8 cellular contexts compared by ENCODE assay signal in the genomic region with DNA sequence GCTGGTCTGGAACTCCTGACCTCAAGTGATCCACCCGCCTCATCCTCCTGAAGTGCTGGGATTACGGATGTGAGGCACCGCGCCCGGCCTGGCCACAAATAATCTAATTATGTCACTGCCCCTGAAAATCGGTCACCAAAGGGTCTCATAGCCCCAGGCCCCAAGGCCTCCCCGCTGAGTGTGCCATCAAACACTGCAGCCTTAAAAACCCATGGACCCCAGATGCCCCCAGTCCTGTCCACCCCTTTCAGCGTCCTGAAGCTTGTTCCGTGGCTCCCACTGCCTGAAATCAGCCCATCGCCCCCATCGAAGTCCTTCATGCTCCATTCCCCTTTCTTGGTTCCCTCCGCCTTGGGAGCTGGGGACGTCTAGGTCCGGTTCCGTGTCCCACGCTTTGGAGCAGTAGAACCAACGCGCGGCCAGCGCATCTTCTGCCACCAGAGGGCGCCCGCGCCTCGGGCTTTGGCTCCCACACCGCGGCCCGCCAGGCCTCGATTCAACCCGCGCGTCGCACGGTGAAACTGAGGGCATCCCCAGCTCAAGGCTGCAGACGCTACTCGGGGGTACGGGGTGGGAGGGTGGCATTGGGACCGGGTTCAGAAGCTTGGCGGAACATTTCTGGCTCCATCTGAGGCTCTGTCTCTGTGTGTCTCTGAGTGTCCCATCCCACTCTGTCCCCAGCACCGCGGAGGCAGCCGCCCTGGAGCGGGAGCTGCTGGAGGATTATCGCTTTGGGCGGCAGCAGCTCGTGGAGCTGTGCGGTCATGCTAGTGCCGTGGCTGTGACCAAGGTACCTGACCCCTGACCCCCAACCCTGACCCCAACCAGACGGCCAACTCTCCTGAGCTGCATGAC. TPM values are rescaled to one million over a fixed set of nuclear protein-coding genes. Genes with fewer than 3 reads are reported as not detected.
DNase-seq lines count a peak whose midpoint lies in the region; ATAC-seq and TF ChIP-seq lines count a peak whose summit lies in the region.

No MANE protein-coding gene starts in this region.

- H3K4me3 Mint-ChIP-seq in CD8-positive, alpha-beta T cell: no peak overlapping the region
- no peak overlapping the region for H3K4me3 Mint-ChIP-seq in activated T-cell treated with anti-CD3 and anti-CD28 coated beads, Interleukin-2, amount 50 U/mL, for 24 hours

- peak; percentile 96 for TF ChIP-seq CTCF in CD8-positive, alpha-beta T cell (IDR thresholded peaks at IDR 0.05)
- peak; percentile 93 for TF ChIP-seq CTCF in OCI-LY7 (conservative IDR thresholded peaks at IDR 0.05; ENCODE audit: low read length)
- TF ChIP-seq CTCF in neural cell (IDR thresholded peaks at IDR 0.05; ENCODE audit: poor library complexity, severe bottlenecking): peak; percentile 92

- no peak overlapping the region for H3K27ac ChIP-seq in CD8-positive, alpha-beta T cell (ENCODE audit: low read depth, low read length)
- no peak overlapping the region for H3K27ac ChIP-seq in OCI-LY7 (ENCODE audit: low read depth, low read length, poor library complexity, severe bottlenecking)
- no peak overlapping the region for H3K27ac ChIP-seq in neural cell (ENCODE audit: low read length)

- H3K27ac Mint-ChIP-seq in CD8-positive, alpha-beta T cell: no peak overlapping the region
- peak overlapping the region; percentile 79 for H3K27ac Mint-ChIP-seq in activated T-cell treated with anti-CD3 and anti-CD28 coated beads, Interleukin-2, amount 50 U/mL, for 24 hours

- no peaks in the 10 kb centered on the region for H3K9me3 ChIP-seq in CD8-positive, alpha-beta T cell (ENCODE audit: low read length)
- H3K9me3 ChIP-seq in OCI-LY7 (ENCODE audit: low read length) (no peaks in the 10 kb centered on the region), neural cell (ENCODE audit: low read length) (no peaks in the 10 kb centered on the region)

- peaks cover 12% of the 10 kb centered on the region for H3K4me1 Mint-ChIP-seq in CD8-positive, alpha-beta T cell (ENCODE audit: low read depth)
- H3K4me1 Mint-ChIP-seq in activated T-cell treated with anti-CD3 and anti-CD28 coated beads, Interleukin-2, amount 50 U/mL, for 24 hours (ENCODE audit: low read depth): peaks cover 7% of the 10 kb centered on the region

- ATAC-seq in CD8-positive, alpha-beta T cell: peak; percentile 83
- ATAC-seq in HG02678 (IDR thresholded peaks at IDR 0.05; ENCODE audit: unreplicated experiment): peak; percentile 47
- ATAC-seq in HG03469 (IDR thresholded peaks at IDR 0.05; ENCODE audit: unreplicated experiment): no peak

- H2AFZ ChIP-seq in OCI-LY7 (ENCODE audit: low read length) (no peak overlapping the region), neural cell (ENCODE audit: low read depth, low read length) (no peak overlapping the region)

- intact Hi-C loops in CD8-positive, alpha-beta T cell (cut with DNase I, micrococcal nuclease): loop anchor here (1.0 to 10.0 kb wide), 8 partner anchors 21 to 427 kb away; partner anchors contain the start of genes ZNF14 (in 2 of the 2) and ATP13A1 (in 1 of the 2)
- intact Hi-C loops in OCI-LY7 (cut with micrococcal nuclease; ENCODE audit: unreplicated experiment): loop anchor here (1.0 to 10.0 kb wide), 3 partner anchors 111 to 427 kb away; partner anchors contain the start of gene GMIP

- H4K20me1 ChIP-seq in OCI-LY7 (ENCODE audit: insufficient read depth, low read length) (no peaks in the 10 kb centered on the region), neural cell (ENCODE audit: insufficient read depth) (no peaks in the 10 kb centered on the region)

- CTCF ChIA-PET in CD8-positive, alpha-beta T cell (lab: Charles Lee): interaction anchor here (0.6 to 6.0 kb wide), 51 partner anchors 9 to 1673 kb away, joined by 3 to 93 read pairs (median 5); partner anchors contain the start of genes ATP13A1, GATAD2A, GMIP and LPAR2
- CTCF ChIA-PET in OCI-LY7 (lab: Charles Lee; ENCODE audit: unreplicated experiment): interaction anchor here (0.6 kb wide), 1 partner anchor 32 kb away, joined by 3 read pairs; no protein-coding TSS in a partner anchor

- POLR2A ChIA-PET in CD8-positive, alpha-beta T cell (lab: Charles Lee): interaction anchor here (0.7 to 1.5 kb wide), 7 partner anchors 9 to 334 kb away, joined by 3 to 7 read pairs (median 5); partner anchors contain the start of genes ATP13A1, GMIP and ZNF253
- POLR2A ChIA-PET in OCI-LY7 (lab: Charles Lee): interaction anchor here (0.6 to 0.7 kb wide), 3 partner anchors 8 to 183 kb away, joined by 3 to 6 read pairs (median 5); no protein-coding TSS in a partner anchor

- H3F3A ChIP-seq in neural cell (ENCODE audit: insufficient read depth, low read length, poor library complexity, severe bottlenecking): no peaks in the 10 kb centered on the region

- H3K4me2 ChIP-seq in OCI-LY7 (ENCODE audit: low read length) (no peak overlapping the region), neural cell (ENCODE audit: low read length) (no peak overlapping the region)

- H3K79me2 ChIP-seq in OCI-LY7 (ENCODE audit: insufficient read depth, low read depth, low read length) (no peaks in the 10 kb centered on the region), neural cell (replicated peaks; ENCODE audit: insufficient read depth, low read length) (no peaks in the 10 kb centered on the region)

- H3K9me2 ChIP-seq in OCI-LY7 (ENCODE audit: insufficient read depth, low read length) (no peaks in the 10 kb centered on the region), neural cell (ENCODE audit: insufficient read depth, low read length) (no peaks in the 10 kb centered on the region)

- H3K4me3 ChIP-seq in CD8-positive, alpha-beta T cell (ENCODE audit: low read depth, low read length): no peak overlapping the region
- no peak overlapping the region for H3K4me3 ChIP-seq in OCI-LY7 (ENCODE audit: low read depth, low read length, poor library complexity, severe bottlenecking)
- no peak overlapping the region for H3K4me3 ChIP-seq in neural cell (ENCODE audit: low read length)

- TF ChIP-seq EP300 in neural cell (conservative IDR thresholded peaks at IDR 0.05; ENCODE audit: poor library complexity, severe bottlenecking): no peak

- BruUV-seq in OCI-LY7 (replicated peaks; lab: Mats Ljungman, UMichigan): TSS peak; percentile 33

- TF ChIP-seq RAD21 in neural cell (conservative IDR thresholded peaks at IDR 0.05): peak; percentile 91

- no peaks in the 10 kb centered on the region for H3K27me3 ChIP-seq in CD8-positive, alpha-beta T cell (ENCODE audit: insufficient read depth, low read length)
- no peaks in the 10 kb centered on the region for H3K27me3 ChIP-seq in neural cell (ENCODE audit: insufficient read depth, low read depth, low read length)

- no peaks in the 10 kb centered on the region for H3K27me3 Mint-ChIP-seq in CD8-positive, alpha-beta T cell (ENCODE audit: low read depth)
- no peaks in the 10 kb centered on the region for H3K27me3 Mint-ChIP-seq in activated T-cell treated with anti-CD3 and anti-CD28 coated beads, Interleukin-2, amount 50 U/mL, for 24 hours

- peaks cover 9% of the 10 kb centered on the region for H3K4me1 ChIP-seq in CD8-positive, alpha-beta T cell (ENCODE audit: insufficient read depth, low read length)
- peaks cover 4% of the 10 kb centered on the region for H3K4me1 ChIP-seq in OCI-LY7 (ENCODE audit: insufficient read depth, low read length, poor library complexity, severe bottlenecking)

- no peaks in the 10 kb centered on the region for H3K9me3 Mint-ChIP-seq in CD8-positive, alpha-beta T cell
- H3K9me3 Mint-ChIP-seq in activated T-cell treated with anti-CD3 and anti-CD28 coated beads, Interleukin-2, amount 50 U/mL, for 24 hours: no peaks in the 10 kb centered on the region

- peak; percentile 70 to 95 (median 85) for DNase-seq in CD8-positive, alpha-beta T cell
- DNase-seq in OCI-LY7 (ENCODE audit: low spot score): peak; percentile 76
- peak; percentile 92 for DNase-seq in activated T-cell treated with anti-CD3 and anti-CD28 coated beads, Interleukin-2, amount 50 U/mL, for 24 hours
- DNase-seq in fibroblast of gingiva (ENCODE audit: low read depth): peak; percentile 45
- peak; percentile 54 to 89 (median 78) for DNase-seq in stimulated activated naive CD4-positive, alpha-beta T cell (lab: John Stamatoyannopoulos, UW)

- no peaks in the 10 kb centered on the region for H3K36me3 ChIP-seq in CD8-positive, alpha-beta T cell (ENCODE audit: insufficient read depth, low read length)
- peaks cover 41% of the 10 kb centered on the region for H3K36me3 ChIP-seq in OCI-LY7 (ENCODE audit: insufficient read depth, low read length)
- H3K36me3 ChIP-seq in neural cell (ENCODE audit: insufficient read depth, low read length): no peaks in the 10 kb centered on the region

- peaks cover 19% of the 10 kb centered on the region for H3K36me3 Mint-ChIP-seq in CD8-positive, alpha-beta T cell
- H3K36me3 Mint-ChIP-seq in activated T-cell treated with anti-CD3 and anti-CD28 coated beads, Interleukin-2, amount 50 U/mL, for 24 hours (ENCODE audit: low read depth): peaks cover 40% of the 10 kb centered on the region

- H3K9ac ChIP-seq in neural cell (ENCODE audit: low read length): no peak overlapping the region

TF ChIP-seq in neural cell, 6 proteins besides CTCF, POLR2A, EP300 and RAD21:
- TF ChIP-seq SMC3 (conservative IDR thresholded peaks at IDR 0.05; ENCODE audit: poor library complexity) (peak; percentile 92), POLR2AphosphoS5 (IDR thresholded peaks at IDR 0.05) (no peak), MXI1 (conservative IDR thresholded peaks at IDR 0.05; ENCODE audit: poor library complexity, severe bottlenecking) (peak; percentile 28)

RNA-seq across cellular contexts. Expression of gene YJEFN3, which starts 3.5 kb away (rescaled TPM):
- 1 to 10 TPM; 3.4 to 4.3 TPM for total RNA-seq in CD8-positive, alpha-beta T cell
- total RNA-seq in OCI-LY7 (2014; rRNA removed; shearing (Covaris generic)): 5.4 and 6.9 TPM in 2 replicates
- 35.3 and 35.8 TPM in 2 replicates for total RNA-seq in OCI-LY7 (2022)
- 26.9 and 28.1 TPM in 2 replicates for polyA plus RNA-seq in neural cell
- polyA minus RNA-seq in neural cell: 3.4 and 4.6 TPM in 2 replicates

RNA-seq across cellular contexts. Expression of gene CILP2, which starts 5.9 kb away (rescaled TPM):
- under 1 TPM; 0.71 to 0.81 TPM for total RNA-seq in CD8-positive, alpha-beta T cell
- total RNA-seq in OCI-LY7 (2014; rRNA removed; shearing (Covaris generic)): 0.19 TPM in 1 of 2 replicates, not detected in the other
- 0.48 and 0.51 TPM in 2 replicates for total RNA-seq in OCI-LY7 (2022)
- polyA plus RNA-seq in neural cell: 0.60 and 0.84 TPM in 2 replicates
- polyA minus RNA-seq in neural cell: 0.46 and 0.49 TPM in 2 replicates

RNA-seq across cellular contexts. Expression of gene NDUFA13, which starts 16.2 kb away (rescaled TPM):
- total RNA-seq in CD8-positive, alpha-beta T cell: 100 to 1,000 TPM; 151 to 166 TPM
- 275 and 320 TPM in 2 replicates for total RNA-seq in OCI-LY7 (2014; rRNA removed; shearing (Covaris generic))
- 421 and 429 TPM in 2 replicates for total RNA-seq in OCI-LY7 (2022)
- 266 and 308 TPM in 2 replicates for polyA plus RNA-seq in neural cell
- 102 and 122 TPM in 2 replicates for polyA minus RNA-seq in neural cell

RNA-seq across cellular contexts. Expression of gene TSSK6, which starts 16.8 kb away (rescaled TPM):
- 1 to 10 TPM; 3.6 to 3.7 TPM for total RNA-seq in CD8-positive, alpha-beta T cell
- total RNA-seq in OCI-LY7 (2014; rRNA removed; shearing (Covaris generic)): 7.1 and 10.5 TPM in 2 replicates
- 6.4 and 8.7 TPM in 2 replicates for total RNA-seq in OCI-LY7 (2022)
- polyA plus RNA-seq in neural cell: 4.5 and 5.3 TPM in 2 replicates
- polyA minus RNA-seq in neural cell: 5.4 and 7.3 TPM in 2 replicates
